Comparison of ENCODE assay signal across 2 cellular contexts in the genomic region with DNA sequence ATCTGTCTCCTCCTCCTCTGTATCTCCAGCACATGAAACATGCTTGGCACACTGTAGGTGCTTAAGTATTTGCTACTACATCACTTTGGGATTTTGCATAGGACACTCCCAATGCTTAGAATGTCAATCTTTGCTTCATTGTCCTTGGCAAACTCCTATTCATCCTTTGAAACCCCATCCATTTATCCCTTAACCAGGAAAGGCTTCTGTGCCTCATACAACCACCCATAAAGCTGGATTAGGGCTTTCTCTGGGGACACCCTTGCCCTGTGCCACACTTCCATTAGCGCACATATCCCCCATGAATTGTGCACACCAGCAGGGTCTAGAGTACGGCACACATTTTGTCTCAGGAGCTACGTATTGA.
TF ChIP-seq lines count a peak whose summit lies in the region.

No MANE protein-coding gene starts in this region.

TF ChIP-seq in H1, 55 proteins besides CTCF, POLR2A, EP300 and RAD21:
- TF ChIP-seq SIN3A (conservative IDR thresholded peaks at IDR 0.05 in 1 of 2, IDR thresholded peaks at IDR 0.05 in 1 of 2; ENCODE audit: low read depth in 1 of 2, low read length in 2 of 2) (0 out of 4 replicates have a peak, but pooled peaks of 1 of the 2 experiments have one; percentile 3), CHD2 (IDR thresholded peaks at IDR 0.05; ENCODE audit: low read length) (no peak)
TF ChIP-seq in H1: peak in this region for 1.

TF ChIP-seq in HEK293T, 16 proteins besides CTCF, POLR2A, EP300 and RAD21:
- TF ChIP-seq LEF1 (IDR thresholded peaks at IDR 0.05; ENCODE audit: borderline replicate concordance) (no peak), ZNF384 (IDR thresholded peaks at IDR 0.05) (no peak), SUZ12 (IDR thresholded peaks at IDR 0.05) (no peak), TARDBP (IDR thresholded peaks at IDR 0.05) (no peak), FOXA1 (IDR thresholded peaks at IDR 0.05) (no peak), CTBP1 (IDR thresholded peaks at IDR 0.05; ENCODE audit: borderline replicate concordance) (no peak)
TF ChIP-seq in HEK293T: peak in this region for 0.
